In genomic region chr12:41819948-41820347, GRCh38 we compare ENCODE assay signal across 27 cellular contexts.
"Had no signal": no experiment of that assay in that cellular context is flagged by ENCODE, and none has a peak within 500 bp of the region (broad histone marks: within the 10 kb centered on the region; RNA-seq: fewer than 3 reads in every experiment).

No MANE protein-coding gene starts in this region.

- H3K36me3 Mint-ChIP-seq: naive thymus-derived CD4-positive, alpha-beta T cell had no signal

- H3K27ac Mint-ChIP-seq: dendritic cell treated with granulocyte-macrophage colony-stimulating factor and Interleukin-4, amounts not matched to agents 40 ng/mL and 50 ng/mL, for 4 days; effector memory CD8-positive, alpha-beta T cell; endodermal cell; naive thymus-derived CD4-positive, alpha-beta T cell had no signal

- H3K27me3 ChIP-seq: colonic mucosa, esophagus squamous epithelium, gastrocnemius medialis, heart right ventricle, left lung had no signal

- FAIRE-seq: endometrium, islet of Langerhans, keratinocyte had no signal

- DNase-seq: colonic mucosa; cortex of kidney; effector CD8-positive, alpha-beta T cell; effector memory CD8-positive, alpha-beta T cell; endodermal cell; erythroblast; esophagus squamous epithelium; foreskin fibroblast; foreskin melanocyte; gastrocnemius medialis; glutamatergic neuron; head of caudate nucleus; heart right ventricle; hippocampal formation; left cardiac atrium; left lung; left ventricle myocardium superior; lower lobe of right lung; mesenchymal stem cell; midbrain; naive thymus-derived CD4-positive, alpha-beta T cell had no signal

- H3K9me3 ChIP-seq: colonic mucosa, esophagus squamous epithelium, gastrocnemius medialis, left lung, lower lobe of right lung had no signal

- H3K27ac ChIP-seq: colonic mucosa, epithelial cell of prostate, esophagus squamous epithelium, gastrocnemius medialis, heart right ventricle, left lung, lower lobe of right lung had no signal

- H3K27me3 Mint-ChIP-seq: dendritic cell treated with granulocyte-macrophage colony-stimulating factor and Interleukin-4, amounts not matched to agents 40 ng/mL and 50 ng/mL, for 4 days; effector memory CD8-positive, alpha-beta T cell had no signal

- H3K4me1 ChIP-seq: colonic mucosa, esophagus squamous epithelium, gastrocnemius medialis, heart right ventricle, left lung, lower lobe of right lung had no signal

- H3K36me3 ChIP-seq: colonic mucosa, esophagus squamous epithelium, gastrocnemius medialis, heart right ventricle, left lung, lower lobe of right lung had no signal

- H3K4me1 Mint-ChIP-seq: endodermal cell; naive thymus-derived CD4-positive, alpha-beta T cell had no signal

- ATAC-seq: effector memory CD8-positive, alpha-beta T cell; esophagus mucosa; gastrocnemius medialis; heart right ventricle; left cardiac atrium; left lung; left ventricle myocardium superior; lower lobe of right lung; naive thymus-derived CD4-positive, alpha-beta T cell had no signal

- H3K9me3 Mint-ChIP-seq: effector memory CD8-positive, alpha-beta T cell had no signal

- H3K4me3 Mint-ChIP-seq: dendritic cell treated with granulocyte-macrophage colony-stimulating factor and Interleukin-4, amounts not matched to agents 40 ng/mL and 50 ng/mL, for 4 days; effector memory CD8-positive, alpha-beta T cell; endodermal cell; naive thymus-derived CD4-positive, alpha-beta T cell had no signal

- H3K4me3 ChIP-seq: colonic mucosa, esophagus squamous epithelium, gastrocnemius medialis, heart right ventricle, left lung, lower lobe of right lung had no signal
